Comparison of ENCODE assay signal across 8 cellular contexts in the genomic region with DNA sequence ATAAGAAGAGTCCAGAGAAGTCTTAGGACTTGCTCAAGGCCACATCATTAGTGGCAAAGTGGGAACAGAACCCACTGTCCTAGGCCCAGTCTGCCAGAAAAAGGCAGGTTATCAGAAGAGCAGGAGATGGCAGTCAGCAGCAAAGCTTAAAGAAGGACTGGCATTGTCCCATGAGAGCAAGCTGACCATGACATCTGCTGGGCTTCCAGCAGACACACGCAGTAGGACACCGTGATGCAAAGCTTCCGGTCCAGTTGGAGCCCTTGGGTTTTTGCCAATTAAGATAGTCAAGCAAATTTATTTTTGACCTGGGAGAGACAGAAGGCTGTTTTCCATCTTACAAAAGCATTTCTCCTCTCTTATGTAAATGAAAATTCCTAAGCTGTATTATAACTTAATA. TPM values are rescaled to one million over a fixed set of nuclear protein-coding genes. Genes with fewer than 3 reads are reported as not detected.
DNase-seq lines count a peak whose midpoint lies in the region; ATAC-seq and TF ChIP-seq lines count a peak whose summit lies in the region.

No MANE protein-coding gene starts in this region.

- ATAC-seq in left colon (peak; percentile 38), GM18868 (IDR thresholded peaks at IDR 0.05; ENCODE audit: unreplicated experiment) (no peak)

- H3K27me3 Mint-ChIP-seq in T-helper 1 cell treated with Interleukin-12 subunit alpha and Interleukin-12 subunit beta and Interleukin-4 antibody, amounts not matched to agents 30 μg/mL and 1 μg/mL, for 36 hours (ENCODE audit: low read depth): no peaks in the 10 kb centered on the region

- no peak for TF ChIP-seq CTCF in tibial artery (IDR thresholded peaks at IDR 0.05)

- peaks cover 25 to 39% (median 36%) of the 10 kb centered on the region in 3 donors for H3K36me3 ChIP-seq in tibial artery

- intact Hi-C loops in left colon (cut with DNase I, micrococcal nuclease) (no loop called here), tibial artery (cut with DNase I; ENCODE audit: low total_unique reads) (no loop called here)

- H3K27me3 ChIP-seq in tibial artery: no peaks in the 10 kb centered on the region

- peak overlapping the region; percentile 28 for H3K4me3 Mint-ChIP-seq in T-helper 1 cell treated with Interleukin-12 subunit alpha and Interleukin-12 subunit beta and Interleukin-4 antibody, amounts not matched to agents 30 μg/mL and 1 μg/mL, for 36 hours

- H3K36me3 Mint-ChIP-seq in T-helper 1 cell treated with Interleukin-12 subunit alpha and Interleukin-12 subunit beta and Interleukin-4 antibody, amounts not matched to agents 30 μg/mL and 1 μg/mL, for 36 hours (ENCODE audit: low read depth): peaks cover 38% of the 10 kb centered on the region

- H3K27ac ChIP-seq in tibial artery: peak overlapping the region; percentile 96 to 99

- no peaks in the 10 kb centered on the region for H3K9me3 ChIP-seq in tibial artery

- peak overlapping the region; percentile 78 for H3K27ac Mint-ChIP-seq in T-helper 1 cell treated with Interleukin-12 subunit alpha and Interleukin-12 subunit beta and Interleukin-4 antibody, amounts not matched to agents 30 μg/mL and 1 μg/mL, for 36 hours

- H3K9me3 Mint-ChIP-seq in T-helper 1 cell treated with Interleukin-12 subunit alpha and Interleukin-12 subunit beta and Interleukin-4 antibody, amounts not matched to agents 30 μg/mL and 1 μg/mL, for 36 hours: no peaks in the 10 kb centered on the region

- H3K4me3 ChIP-seq in tibial artery: no peak overlapping the region

- peaks cover 61% of the 10 kb centered on the region for H3K4me1 Mint-ChIP-seq in T-helper 1 cell treated with Interleukin-12 subunit alpha and Interleukin-12 subunit beta and Interleukin-4 antibody, amounts not matched to agents 30 μg/mL and 1 μg/mL, for 36 hours (ENCODE audit: low read depth)

- H3K4me1 ChIP-seq in tibial artery: peaks cover 0 to 96% (median 72%) of the 10 kb centered on the region in 4 donors

- no peak for DNase-seq in T-helper 1 cell
- DNase-seq in amniotic epithelial cell (ENCODE audit: low read depth): peak; percentile 69
- peak in 1 of 2 donors; percentile 61 for DNase-seq in left colon
- DNase-seq in tibial artery: peak in 1 of 2 donors; percentile 42
- no peak for DNase-seq in NCI-H345 treated with DMSO at 0.1 percent for 48 hours (lab: John Stamatoyannopoulos, UW; ENCODE audit: unreplicated experiment)
- no peak for DNase-seq in HUDEP-2 (lab: John Stamatoyannopoulos, UW; ENCODE audit: unreplicated experiment in 76 of 76)

RNA-seq across cellular contexts. Expression of a gene that starts 42.1 kb away (rescaled TPM):
- total RNA-seq in left colon: 100 to 1,000 TPM; 120 to 143 TPM
